Comparison of ENCODE assay signal across 11 cellular contexts in genomic region chrX:55011294-55011693, GRCh38. TPM values are rescaled to one million over a fixed set of nuclear protein-coding genes. Genes with fewer than 3 reads are reported as not detected.
DNase-seq lines count a peak whose midpoint lies in the region; ATAC-seq, FAIRE-seq and TF ChIP-seq lines count a peak whose summit lies in the region.
"Had no signal": no experiment of that assay in that cellular context is flagged by ENCODE, and none has a peak within 500 bp of the region (broad histone marks: within the 10 kb centered on the region; RNA-seq: fewer than 3 reads in every experiment).

No MANE protein-coding gene starts in this region.

- H3K27me3 ChIP-seq in DOHH2 (ENCODE audit: control insufficient read depth, low read length) (no peaks in the 10 kb centered on the region), body of pancreas (no peaks in the 10 kb centered on the region), mesenchymal stem cell (ENCODE audit: control insufficient read depth in 1 of 2, insufficient read depth in 1 of 2, low read length in 2 of 2) (peaks cover 0 to 15% of the 10 kb centered on the region in 2 experiments)
- H3K27me3 ChIP-seq: MG63, testis had no signal

- TF ChIP-seq CTCF in DOHH2 (IDR thresholded peaks at IDR 0.05; ENCODE audit: low read depth, low read length, poor library complexity, severe bottlenecking), result peak; percentile 33
- peak; percentile 15; the same call in 1 of the 2 replicates for TF ChIP-seq CTCF in LNCaP clone FGC (IDR thresholded peaks at IDR 0.05; ENCODE audit: control insufficient read depth, extremely low read depth, insufficient read depth)
- TF ChIP-seq CTCF in body of pancreas (IDR thresholded peaks at IDR 0.05), result peak in 4 of 7 experiments; percentile 12 to 28 (median 24)

- no peak overlapping the region for H3K27ac ChIP-seq in DOHH2 (ENCODE audit: low read depth, low read length)
- no peak overlapping the region for H3K27ac ChIP-seq in body of pancreas
- no peak overlapping the region for H3K27ac ChIP-seq in mesenchymal stem cell (ENCODE audit: low read length, poor library complexity, severe bottlenecking)
- H3K27ac ChIP-seq: testis had no signal

- H3K14ac ChIP-seq in mesenchymal stem cell (ENCODE audit: low read length in 2 of 2), result no peak overlapping the region

- H3K4me1 Mint-ChIP-seq in T-cell, result peaks cover 5 to 17% (median 6%) of the 10 kb centered on the region in 3 donors

- H3K36me3 ChIP-seq in DOHH2 (ENCODE audit: control insufficient read depth, low read length) (no peaks in the 10 kb centered on the region; the same call in none of the 2 replicates), body of pancreas (replicated peaks in 1 of 2; ENCODE audit: insufficient read depth in 1 of 2, low read depth in 2 of 2) (no peaks in the 10 kb centered on the region), mesenchymal stem cell (ENCODE audit: control insufficient read depth in 1 of 2, insufficient read depth in 2 of 2, low read depth in 1 of 2, low read length in 2 of 2) (peaks cover 7 to 10% of the 10 kb centered on the region in 2 experiments)
- H3K36me3 ChIP-seq: MG63 had no signal

- no peak overlapping the region for H3K4ac ChIP-seq in mesenchymal stem cell (ENCODE audit: low read depth in 1 of 2, low read length in 2 of 2)

- DNase-seq in LNCaP clone FGC (ENCODE audit: low read depth) (no peak), body of pancreas (no peak), mesenchymal stem cell (peak; percentile 1), islet precursor cell (no peak), NCI-H82 treated with DMSO at 0.1 percent for 48 hours (lab: John Stamatoyannopoulos, UW; ENCODE audit: unreplicated experiment) (no peak), T-cell (no peak), GM12891 (ENCODE audit: insufficient read length, low spot score) (no peak)
- DNase-seq: MG63, testis had no signal

- intact Hi-C loops in body of pancreas (cut with DNase I), result no loop called here

- H2BK5ac ChIP-seq in mesenchymal stem cell (ENCODE audit: low read depth, low read length, poor library complexity, severe bottlenecking), result no peak overlapping the region

- H2AFZ ChIP-seq in mesenchymal stem cell (ENCODE audit: low read depth, low read length), result no peak overlapping the region

- CTCF ChIA-PET in T-cell (lab: Charles Lee), result no interaction called here

- H2AK5ac ChIP-seq in mesenchymal stem cell (ENCODE audit: low read length, severe bottlenecking), result no peak overlapping the region

- no peak overlapping the region for H3K4me3 ChIP-seq in DOHH2 (ENCODE audit: low read length)
- H3K4me3 ChIP-seq in LNCaP clone FGC (ENCODE audit: low read depth, low read length), result no peak overlapping the region
- no peak overlapping the region for H3K4me3 ChIP-seq in body of pancreas
- no peak overlapping the region for H3K4me3 ChIP-seq in mesenchymal stem cell (ENCODE audit: insufficient read depth in 1 of 2, low read depth in 1 of 2, low read length in 2 of 2)
- H3K4me3 ChIP-seq: MG63, testis had no signal

- no peak overlapping the region for H3K18ac ChIP-seq in mesenchymal stem cell (ENCODE audit: low read depth in 1 of 2, low read length in 2 of 2)

- no peaks in the 10 kb centered on the region for H3K9me2 ChIP-seq in DOHH2 (replicated peaks; ENCODE audit: control insufficient read depth, low read length)

- H3K4me2 ChIP-seq in DOHH2 (ENCODE audit: low read length) (no peak overlapping the region), mesenchymal stem cell (ENCODE audit: low read length, poor library complexity, severe bottlenecking) (no peak overlapping the region)

- H3K36me3 Mint-ChIP-seq in T-cell, result peaks cover 4% of the 10 kb centered on the region

- no peaks in the 10 kb centered on the region for H3K9me3 ChIP-seq in DOHH2 (ENCODE audit: control insufficient read depth, insufficient read depth, low read length)
- no peaks in the 10 kb centered on the region for H3K9me3 ChIP-seq in body of pancreas
- no peaks in the 10 kb centered on the region for H3K9me3 ChIP-seq in mesenchymal stem cell (ENCODE audit: control insufficient read depth, low read length)
- H3K9me3 ChIP-seq: MG63, testis had no signal

- no peak overlapping the region for H3K23ac ChIP-seq in mesenchymal stem cell (ENCODE audit: low read length in 2 of 2)

- no peaks in the 10 kb centered on the region for H3F3A ChIP-seq in DOHH2 (ENCODE audit: control insufficient read depth, insufficient read depth)

- ATAC-seq in body of pancreas, result no peak
- ATAC-seq in T-cell (replicated peaks in 1 of 4), result no peak

- H4K91ac ChIP-seq in mesenchymal stem cell (ENCODE audit: low read length), result no peak overlapping the region

- no peak for FAIRE-seq in GM12891 (lab: Jason Lieb, UNC)

- no peak overlapping the region for H3K9ac ChIP-seq in mesenchymal stem cell (ENCODE audit: low read length)

- no peak for TF ChIP-seq POLR2A in body of pancreas (IDR thresholded peaks at IDR 0.05)
- TF ChIP-seq POLR2A in GM12891 (IDR thresholded peaks at IDR 0.05; ENCODE audit: low read depth, low read length), result no peak

- no peak overlapping the region for H2BK15ac ChIP-seq in mesenchymal stem cell (ENCODE audit: low read depth, poor library complexity, severe bottlenecking)

- H4K8ac ChIP-seq in mesenchymal stem cell (ENCODE audit: low read length), result no peak overlapping the region

- no peak overlapping the region for H3K27ac Mint-ChIP-seq in T-cell
- H3K27ac Mint-ChIP-seq: activated T-helper 2 cell treated with anti-CD3 and anti-CD28 coated beads, Interferon-gamma antibody, Interleukin-2, Interleukin-4, amounts not matched to agents 10 μg/mL and 5 μg/mL and 100 μg/mL, durations not matched to agents 14 hours and 24 hours and 36 hours had no signal

- no peaks in the 10 kb centered on the region for H3K79me1 ChIP-seq in mesenchymal stem cell (replicated peaks; ENCODE audit: low read length, poor library complexity, severe bottlenecking)

- POLR2A ChIA-PET in T-cell (lab: Charles Lee), result no interaction called here

- H3K27me3 Mint-ChIP-seq in T-cell, result no peaks in the 10 kb centered on the region

- H2BK12ac ChIP-seq in mesenchymal stem cell (ENCODE audit: low read length in 2 of 2), result no peak overlapping the region

- H2BK120ac ChIP-seq in mesenchymal stem cell (ENCODE audit: low read depth, low read length), result no peak overlapping the region

- H3K4me1 ChIP-seq in DOHH2 (ENCODE audit: control insufficient read depth, low read length), result no peaks in the 10 kb centered on the region
- peaks cover 10% of the 10 kb centered on the region for H3K4me1 ChIP-seq in body of pancreas
- no peaks in the 10 kb centered on the region for H3K4me1 ChIP-seq in mesenchymal stem cell (ENCODE audit: control insufficient read depth, insufficient read depth, low read depth, low read length)
- H3K4me1 ChIP-seq: testis had no signal

- WGBS in body of pancreas, 2 donors, result 32 to 35% methylated on average over 2 of the region's 2 CpGs
- WGBS in mesenchymal stem cell, result 36% methylated on average over 1 of the region's 2 CpGs

- H4K20me1 ChIP-seq in DOHH2 (ENCODE audit: control insufficient read depth, insufficient read depth, low read depth, low read length), result no peaks in the 10 kb centered on the region

- no peak overlapping the region for H3K4me3 Mint-ChIP-seq in T-cell

- H3K79me2 ChIP-seq in DOHH2 (ENCODE audit: control insufficient read depth, low read length), result no peaks in the 10 kb centered on the region

- H3K9me3 Mint-ChIP-seq in T-cell, result no peaks in the 10 kb centered on the region
- H3K9me3 Mint-ChIP-seq: activated T-helper 2 cell treated with anti-CD3 and anti-CD28 coated beads, Interferon-gamma antibody, Interleukin-2, Interleukin-4, amounts not matched to agents 10 μg/mL and 5 μg/mL and 100 μg/mL, durations not matched to agents 14 hours and 24 hours and 36 hours had no signal

TF ChIP-seq in GM12891, 5 proteins besides CTCF, POLR2A, EP300 and RAD21:
- TF ChIP-seq TAF1 (IDR thresholded peaks at IDR 0.05; ENCODE audit: low read depth, low read length) (no peak), POU2F2 (IDR thresholded peaks at IDR 0.05; ENCODE audit: low read depth, low read length) (no peak), SPI1 (IDR thresholded peaks at IDR 0.05; ENCODE audit: low read depth, low read length) (no peak), PAX5 (IDR thresholded peaks at IDR 0.05; ENCODE audit: insufficient read depth, low read length, severe bottlenecking) (no peak), POLR2AphosphoS5 (IDR thresholded peaks at IDR 0.05; ENCODE audit: low read depth, low read length) (no peak)

RNA-seq across cellular contexts. Expression of gene APEX2, which starts 11.1 kb away (rescaled TPM):
- total RNA-seq in body of pancreas (1 to 10 TPM; 4.3 to 5.2 TPM), T-cell (10 to 100 TPM in 3 of 5 donors, 1 to 10 TPM in 2; 7.5 to 17.2 (median 15.3) TPM)
- 9.8 TPM for polyA plus RNA-seq in mesenchymal stem cell (2013, experiment 1 of 2)
- polyA plus RNA-seq in mesenchymal stem cell (2013, experiment 2 of 2), result 10.2 TPM
- 22.4 TPM for polyA plus RNA-seq in GM12891 (2012; ENCODE audit: low read depth, missing spikeins)

RNA-seq across cellular contexts. Expression of gene PFKFB1, which starts 17.3 kb away (rescaled TPM):
- total RNA-seq in body of pancreas (1 to 10 TPM; 1.0 to 2.3 TPM), T-cell (1 to 10 TPM in 1 of 5 donors, under 1 TPM in 4; 0.18 to 1.4 (median 0.61) TPM)
- 0.07 TPM for polyA plus RNA-seq in mesenchymal stem cell (2013, experiment 1 of 2)
- 0.10 TPM for polyA plus RNA-seq in mesenchymal stem cell (2013, experiment 2 of 2)
- 0.15 TPM for polyA plus RNA-seq in GM12891 (2012; ENCODE audit: low read depth, missing spikeins)

RNA-seq across cellular contexts. Expression of gene ALAS2, which starts 19.5 kb away (rescaled TPM):
- total RNA-seq in body of pancreas (not detected), T-cell (not detected)
- polyA plus RNA-seq in mesenchymal stem cell (2013, experiment 1 of 2), result not detected
- not detected for polyA plus RNA-seq in mesenchymal stem cell (2013, experiment 2 of 2)
- polyA plus RNA-seq in GM12891 (2012; ENCODE audit: low read depth, missing spikeins), result not detected
- total RNA-seq: activated T-helper 2 cell treated with anti-CD3 and anti-CD28 coated beads, Interferon-gamma antibody, Interleukin-2, Interleukin-4, amounts not matched to agents 10 μg/mL and 5 μg/mL and 100 μg/mL, durations not matched to agents 14 hours and 24 hours and 36 hours had no signal
